Comparison of ENCODE assay signal across 8 cellular contexts in the genomic region with DNA sequence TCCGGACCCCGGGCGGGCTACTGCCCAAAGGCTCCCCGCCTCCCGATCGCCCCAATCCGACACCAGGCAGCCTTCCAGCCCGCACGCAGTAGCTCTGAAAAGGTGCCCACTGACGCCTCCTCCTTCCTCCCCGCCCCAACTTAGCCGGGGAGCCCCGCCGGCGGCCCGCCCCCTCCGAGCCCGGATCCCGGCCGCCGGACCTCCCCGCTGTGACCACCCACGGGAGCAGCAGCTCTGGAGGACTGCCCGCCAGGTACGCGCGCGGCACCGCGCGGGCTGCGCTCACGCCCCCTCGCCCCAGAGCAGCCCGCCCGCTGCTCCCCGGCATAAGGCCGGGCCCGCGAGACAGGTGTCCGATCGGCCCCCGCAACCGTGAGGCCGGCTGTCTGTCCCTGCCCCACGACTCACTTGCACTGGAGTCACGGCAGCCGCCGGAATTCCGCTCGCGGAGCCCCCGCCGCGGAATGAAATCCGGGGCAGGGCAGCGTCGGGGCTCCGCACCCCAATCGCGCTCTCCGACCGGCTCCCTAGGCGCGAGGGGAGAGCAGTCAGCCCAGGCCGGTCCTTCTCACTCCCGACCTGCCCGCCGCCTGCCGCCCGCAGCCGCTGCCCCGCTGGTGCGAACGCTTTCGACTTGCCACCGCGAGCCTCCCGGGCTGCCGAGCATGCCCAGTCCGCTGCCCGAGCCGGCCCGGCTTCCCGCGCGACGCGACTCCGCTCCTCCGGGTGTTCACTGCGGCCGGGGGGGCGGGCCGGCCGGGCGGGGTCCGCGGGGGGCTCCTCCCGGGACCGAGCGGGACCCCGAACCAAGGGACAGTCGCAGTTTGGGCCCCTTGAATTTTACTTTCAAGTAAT. TPM values are rescaled to one million over a fixed set of nuclear protein-coding genes. Genes with fewer than 3 reads are reported as not detected.
DNase-seq lines count a peak whose midpoint lies in the region; ATAC-seq and TF ChIP-seq lines count a peak whose summit lies in the region.

A gene (minus strand): TSS at position 658 of the 855 bp plus-strand sequence. CDS start 279,842 bp downstream, outside the sequence.

- H3K36me3 Mint-ChIP-seq in WTC11 (no peaks in the 10 kb centered on the region), immature natural killer cell (peaks cover 6 to 11% (median 10%) of the 10 kb centered on the region in 3 donors)

- H3K27me3 Mint-ChIP-seq in WTC11 (ENCODE audit: low read depth) (no peaks in the 10 kb centered on the region), immature natural killer cell (ENCODE audit: low read depth in 3 of 3) (peaks cover 13 to 21% (median 20%) of the 10 kb centered on the region in 3 donors)

- H3K4me3 Mint-ChIP-seq in WTC11 (peak within 1 kb of the TSS; percentile 86), immature natural killer cell (peak within 1 kb of the TSS; percentile 90 to 98 (median 94))

- H3K4me1 Mint-ChIP-seq in WTC11 (peaks cover 70% of the 10 kb centered on the region), immature natural killer cell (peaks cover 34 to 52% of the 10 kb centered on the region in 2 donors)

- H3K27ac Mint-ChIP-seq in WTC11 = peak within 1 kb of the TSS; percentile 99
- H3K27ac Mint-ChIP-seq in immature natural killer cell = peak within 1 kb of the TSS; percentile 97 to 99 (median 98)

- H3K9me3 Mint-ChIP-seq in WTC11 (peaks cover 3% of the 10 kb centered on the region; the same call in 1 of the 2 replicates), immature natural killer cell (no peaks in the 10 kb centered on the region)

- peak; percentile 65 to 86 (median 85) for DNase-seq in NCI-H1417 (lab: John Stamatoyannopoulos, UW)
- no peak for DNase-seq in NCI-H1417 treated with DMSO at 0.1 percent for 48 hours (lab: John Stamatoyannopoulos, UW)
- DNase-seq in NCI-H1694 treated with DMSO at 0.1 percent for 48 hours (lab: John Stamatoyannopoulos, UW) = peak; percentile 60
- peak; percentile 81 for DNase-seq in WTC11 (ENCODE audit: low spot score)
- DNase-seq in cardiac fibroblast (ENCODE audit: low read depth in 2 of 2) = peak; percentile 83 to 93
- DNase-seq in immature natural killer cell = peak; percentile 87 to 88 (median 87)
- DNase-seq in smooth muscle cell of the brain vasculature (ENCODE audit: low read depth, low spot score) = peak; percentile 62

- TF ChIP-seq CTCF in WTC11 (IDR thresholded peaks at IDR 0.05) (no peak), cardiac fibroblast (IDR thresholded peaks at IDR 0.05; ENCODE audit: low read depth, low read length) (no peak)

- CTCF ChIA-PET in WTC11 (lab: Charles Lee) = interaction anchor here (1.8 kb wide), 1 partner anchor 70 kb away, joined by 6 read pairs; no protein-coding TSS in a partner anchor

- POLR2A ChIA-PET in WTC11 (lab: Charles Lee) = interaction anchor here (0.6 to 0.9 kb wide), 3 partner anchors 11 to 153 kb away, joined by 3 to 5 read pairs (median 3); no protein-coding TSS in a partner anchor

- H3K4me3 ChIP-seq in cardiac fibroblast (replicated peaks in 1 of 2; ENCODE audit: low read depth in 2 of 2, low read length in 2 of 2) = peak within 1 kb of the TSS; percentile 91

- peak; percentile 34 for ATAC-seq in HG02798 (IDR thresholded peaks at IDR 0.05; ENCODE audit: poor library complexity, unreplicated experiment)
- ATAC-seq in WTC11 = peak; percentile 7

TF ChIP-seq in WTC11, 78 proteins besides CTCF, POLR2A, EP300 and RAD21 (continues in another document):
- TF ChIP-seq FOXJ3 (CRISPR knock-in tag; IDR thresholded peaks at IDR 0.05; ENCODE audit: borderline replicate concordance) (no peak), RELA (CRISPR knock-in tag; IDR thresholded peaks at IDR 0.05; ENCODE audit: borderline replicate concordance) (peak; percentile 24; the same call in 1 of the 2 replicates), SP1 (CRISPR knock-in tag; conservative IDR thresholded peaks at IDR 0.05) (peak; percentile 84), FOXP1 (CRISPR knock-in tag; IDR thresholded peaks at IDR 0.05; ENCODE audit: borderline replicate concordance) (no peak), ZBTB21 (CRISPR knock-in tag; IDR thresholded peaks at IDR 0.05; ENCODE audit: borderline replicate concordance) (no peak), GABPB1 (CRISPR knock-in tag; IDR thresholded peaks at IDR 0.05) (peak; percentile 41; the same call in 1 of the 2 replicates), ZNF423 (CRISPR knock-in tag; IDR thresholded peaks at IDR 0.05) (peak; percentile 38)
- TF ChIP-seq, protein P1, sequence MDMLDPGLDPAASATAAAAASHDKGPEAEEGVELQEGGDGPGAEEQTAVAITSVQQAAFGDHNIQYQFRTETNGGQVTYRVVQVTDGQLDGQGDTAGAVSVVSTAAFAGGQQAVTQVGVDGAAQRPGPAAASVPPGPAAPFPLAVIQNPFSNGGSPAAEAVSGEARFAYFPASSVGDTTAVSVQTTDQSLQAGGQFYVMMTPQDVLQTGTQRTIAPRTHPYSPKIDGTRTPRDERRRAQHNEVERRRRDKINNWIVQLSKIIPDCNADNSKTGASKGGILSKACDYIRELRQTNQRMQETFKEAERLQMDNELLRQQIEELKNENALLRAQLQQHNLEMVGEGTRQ (CRISPR knock-in tag; IDR thresholded peaks at IDR 0.05) = peak; percentile 69
- TF ChIP-seq, protein P2, sequence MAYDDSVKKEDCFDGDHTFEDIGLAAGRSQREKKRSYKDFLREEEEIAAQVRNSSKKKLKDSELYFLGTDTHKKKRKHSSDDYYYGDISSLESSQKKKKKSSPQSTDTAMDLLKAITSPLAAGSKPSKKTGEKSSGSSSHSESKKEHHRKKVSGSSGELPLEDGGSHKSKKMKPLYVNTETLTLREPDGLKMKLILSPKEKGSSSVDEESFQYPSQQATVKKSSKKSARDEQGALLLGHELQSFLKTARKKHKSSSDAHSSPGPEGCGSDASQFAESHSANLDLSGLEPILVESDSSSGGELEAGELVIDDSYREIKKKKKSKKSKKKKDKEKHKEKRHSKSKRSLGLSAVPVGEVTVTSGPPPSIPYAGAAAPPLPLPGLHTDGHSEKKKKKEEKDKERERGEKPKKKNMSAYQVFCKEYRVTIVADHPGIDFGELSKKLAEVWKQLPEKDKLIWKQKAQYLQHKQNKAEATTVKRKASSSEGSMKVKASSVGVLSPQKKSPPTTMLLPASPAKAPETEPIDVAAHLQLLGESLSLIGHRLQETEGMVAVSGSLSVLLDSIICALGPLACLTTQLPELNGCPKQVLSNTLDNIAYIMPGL (CRISPR knock-in tag; IDR thresholded peaks at IDR 0.05) = peak; percentile 67
- TF ChIP-seq, protein P3, sequence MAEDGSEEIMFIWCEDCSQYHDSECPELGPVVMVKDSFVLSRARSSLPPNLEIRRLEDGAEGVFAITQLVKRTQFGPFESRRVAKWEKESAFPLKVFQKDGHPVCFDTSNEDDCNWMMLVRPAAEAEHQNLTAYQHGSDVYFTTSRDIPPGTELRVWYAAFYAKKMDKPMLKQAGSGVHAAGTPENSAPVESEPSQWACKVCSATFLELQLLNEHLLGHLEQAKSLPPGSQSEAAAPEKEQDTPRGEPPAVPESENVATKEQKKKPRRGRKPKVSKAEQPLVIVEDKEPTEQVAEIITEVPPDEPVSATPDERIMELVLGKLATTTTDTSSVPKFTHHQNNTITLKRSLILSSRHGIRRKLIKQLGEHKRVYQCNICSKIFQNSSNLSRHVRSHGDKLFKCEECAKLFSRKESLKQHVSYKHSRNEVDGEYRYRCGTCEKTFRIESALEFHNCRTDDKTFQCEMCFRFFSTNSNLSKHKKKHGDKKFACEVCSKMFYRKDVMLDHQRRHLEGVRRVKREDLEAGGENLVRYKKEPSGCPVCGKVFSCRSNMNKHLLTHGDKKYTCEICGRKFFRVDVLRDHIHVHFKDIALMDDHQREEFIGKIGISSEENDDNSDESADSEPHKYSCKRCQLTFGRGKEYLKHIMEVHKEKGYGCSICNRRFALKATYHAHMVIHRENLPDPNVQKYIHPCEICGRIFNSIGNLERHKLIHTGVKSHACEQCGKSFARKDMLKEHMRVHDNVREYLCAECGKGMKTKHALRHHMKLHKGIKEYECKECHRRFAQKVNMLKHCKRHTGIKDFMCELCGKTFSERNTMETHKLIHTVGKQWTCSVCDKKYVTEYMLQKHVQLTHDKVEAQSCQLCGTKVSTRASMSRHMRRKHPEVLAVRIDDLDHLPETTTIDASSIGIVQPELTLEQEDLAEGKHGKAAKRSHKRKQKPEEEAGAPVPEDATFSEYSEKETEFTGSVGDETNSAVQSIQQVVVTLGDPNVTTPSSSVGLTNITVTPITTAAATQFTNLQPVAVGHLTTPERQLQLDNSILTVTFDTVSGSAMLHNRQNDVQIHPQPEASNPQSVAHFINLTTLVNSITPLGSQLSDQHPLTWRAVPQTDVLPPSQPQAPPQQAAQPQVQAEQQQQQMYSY (CRISPR knock-in tag; IDR thresholded peaks at IDR 0.05) = peak; percentile 98
- TF ChIP-seq, protein P4, sequence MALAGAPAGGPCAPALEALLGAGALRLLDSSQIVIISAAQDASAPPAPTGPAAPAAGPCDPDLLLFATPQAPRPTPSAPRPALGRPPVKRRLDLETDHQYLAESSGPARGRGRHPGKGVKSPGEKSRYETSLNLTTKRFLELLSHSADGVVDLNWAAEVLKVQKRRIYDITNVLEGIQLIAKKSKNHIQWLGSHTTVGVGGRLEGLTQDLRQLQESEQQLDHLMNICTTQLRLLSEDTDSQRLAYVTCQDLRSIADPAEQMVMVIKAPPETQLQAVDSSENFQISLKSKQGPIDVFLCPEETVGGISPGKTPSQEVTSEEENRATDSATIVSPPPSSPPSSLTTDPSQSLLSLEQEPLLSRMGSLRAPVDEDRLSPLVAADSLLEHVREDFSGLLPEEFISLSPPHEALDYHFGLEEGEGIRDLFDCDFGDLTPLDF (CRISPR knock-in tag; IDR thresholded peaks at IDR 0.05) = no peak
- TF ChIP-seq, protein P5, sequence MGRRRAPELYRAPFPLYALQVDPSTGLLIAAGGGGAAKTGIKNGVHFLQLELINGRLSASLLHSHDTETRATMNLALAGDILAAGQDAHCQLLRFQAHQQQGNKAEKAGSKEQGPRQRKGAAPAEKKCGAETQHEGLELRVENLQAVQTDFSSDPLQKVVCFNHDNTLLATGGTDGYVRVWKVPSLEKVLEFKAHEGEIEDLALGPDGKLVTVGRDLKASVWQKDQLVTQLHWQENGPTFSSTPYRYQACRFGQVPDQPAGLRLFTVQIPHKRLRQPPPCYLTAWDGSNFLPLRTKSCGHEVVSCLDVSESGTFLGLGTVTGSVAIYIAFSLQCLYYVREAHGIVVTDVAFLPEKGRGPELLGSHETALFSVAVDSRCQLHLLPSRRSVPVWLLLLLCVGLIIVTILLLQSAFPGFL (CRISPR knock-in tag; IDR thresholded peaks at IDR 0.05; ENCODE audit: borderline replicate concordance) = no peak

RNA-seq across cellular contexts. Expression of the gene that starts here (rescaled TPM):
- 12.4 to 14.0 TPM (median 13.2 TPM) in 3 replicates for total RNA-seq in WTC11 (2021)
- polyA plus RNA-seq in immature natural killer cell = 10 to 100 TPM in 2 of 3 donors, 1 to 10 TPM in 1; 9.2 to 13.3 (median 11.8) TPM
